Comparison of ENCODE assay signal across 23 cellular contexts in genomic region chr4:86657382-86657781, GRCh38.
"Had no signal": no experiment of that assay in that cellular context is flagged by ENCODE, and none has a peak within 500 bp of the region (broad histone marks: within the 10 kb centered on the region; RNA-seq: fewer than 3 reads in every experiment).

No MANE protein-coding gene starts in this region.

- H3K4me3 Mint-ChIP-seq: dendritic cell treated with granulocyte-macrophage colony-stimulating factor and Interleukin-4, amounts not matched to agents 40 ng/mL and 50 ng/mL, for 4 days; endodermal cell; naive thymus-derived CD8-positive, alpha-beta T cell; nephron progenitor cell; stimulated activated memory B cell treated with anti-CD40 and anti-IgM and Interleukin-4, amounts not matched to agents 10 μg/mL and 1 μg/mL and 100 μg/mL, for 72 hours; type B pancreatic cell had no signal

- DNase-seq: effector CD8-positive, alpha-beta T cell; endodermal cell; foreskin fibroblast; gastrocnemius medialis; left ventricle myocardium superior; lower lobe of right lung; naive thymus-derived CD8-positive, alpha-beta T cell; nephron progenitor cell; nucleus accumbens; sigmoid colon; stimulated activated CD4-positive, alpha-beta T cell treated with anti-CD3 and anti-CD28 coated beads, Interleukin-2, amount 100 ng/mL, for 24 hours; stimulated activated CD4-positive, alpha-beta T cell treated with anti-CD3 and anti-CD28 coated beads, Interleukin-4, amount 100 ng/mL, for 24 hours; stimulated activated naive CD8-positive, alpha-beta T cell treated with anti-CD3 and anti-CD28 coated beads, Interleukin-15, Interleukin-2, amounts not matched to agents 100 U/mL and 50 U/mL, for 24 hours; substantia nigra; testis; tibial artery had no signal

- H3K36me3 Mint-ChIP-seq: stimulated activated memory B cell treated with anti-CD40 and anti-IgM and Interleukin-4, amounts not matched to agents 10 μg/mL and 1 μg/mL and 100 μg/mL, for 72 hours had no signal

- ATAC-seq: esophagus mucosa; gastrocnemius medialis; left ventricle myocardium superior; naive thymus-derived CD8-positive, alpha-beta T cell; stimulated activated memory B cell treated with anti-CD40 and anti-IgM and Interleukin-4, amounts not matched to agents 10 μg/mL and 1 μg/mL and 100 μg/mL, for 72 hours; stimulated activated naive CD8-positive, alpha-beta T cell treated with anti-CD3 and anti-CD28 coated beads, Interleukin-15, Interleukin-2, amounts not matched to agents 100 U/mL and 50 U/mL, for 24 hours had no signal

- H3K27ac Mint-ChIP-seq: dendritic cell treated with granulocyte-macrophage colony-stimulating factor and Interleukin-4, amounts not matched to agents 40 ng/mL and 50 ng/mL, for 4 days; endodermal cell; naive thymus-derived CD8-positive, alpha-beta T cell; nephron progenitor cell; stimulated activated memory B cell treated with anti-CD40 and anti-IgM and Interleukin-4, amounts not matched to agents 10 μg/mL and 1 μg/mL and 100 μg/mL, for 72 hours; type B pancreatic cell had no signal

- H3K27ac ChIP-seq: epithelial cell of prostate, gastrocnemius medialis, lower lobe of right lung, prostate gland, right atrium auricular region, sigmoid colon, testis, tibial artery had no signal

- H3K4me1 Mint-ChIP-seq: endodermal cell; nephron progenitor cell; stimulated activated memory B cell treated with anti-CD40 and anti-IgM and Interleukin-4, amounts not matched to agents 10 μg/mL and 1 μg/mL and 100 μg/mL, for 72 hours had no signal
